17 cellular contexts compared by ENCODE assay signal in the genomic region with DNA sequence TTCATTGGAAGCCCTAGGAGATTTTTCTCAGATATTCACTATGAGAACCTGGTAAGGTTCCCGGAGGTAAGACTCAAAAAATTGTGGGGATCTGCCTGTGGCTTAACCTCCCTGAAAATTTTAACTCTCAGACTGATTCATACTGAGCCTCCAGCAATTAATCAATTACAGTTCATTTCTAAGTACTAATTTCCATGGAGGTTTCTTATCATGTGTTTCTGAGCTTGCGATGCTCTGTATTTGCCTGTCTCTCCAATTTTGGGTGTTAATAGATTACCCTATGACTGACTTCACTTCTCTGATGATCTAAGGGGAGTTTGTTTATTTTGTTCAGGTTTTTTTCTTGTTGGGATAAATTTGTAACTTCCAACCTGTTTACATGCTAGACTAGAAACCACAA.
DNase-seq lines count a peak whose midpoint lies in the region; ATAC-seq, FAIRE-seq and TF ChIP-seq lines count a peak whose summit lies in the region.
"Had no signal": no experiment of that assay in that cellular context is flagged by ENCODE, and none has a peak within 500 bp of the region (broad histone marks: within the 10 kb centered on the region; RNA-seq: fewer than 3 reads in every experiment).

No MANE protein-coding gene starts in this region.

- H3K56ac ChIP-seq in mesendoderm (ENCODE audit: low read length) = no peak overlapping the region

- ATAC-seq in HG02981 (IDR thresholded peaks at IDR 0.05; ENCODE audit: unreplicated experiment) (peak; percentile 62), GM19452 (IDR thresholded peaks at IDR 0.05; ENCODE audit: unreplicated experiment) (no peak), mucosa of descending colon (no peak)
- ATAC-seq: K562 had no signal

- no peak overlapping the region for H4K8ac ChIP-seq in mesendoderm (ENCODE audit: low read depth, low read length)

- H3K9me3 ChIP-seq in OCI-LY3 (ENCODE audit: insufficient read depth, low read length) (peaks cover 4% of the 10 kb centered on the region), mucosa of descending colon (no peaks in the 10 kb centered on the region), thyroid gland (no peaks in the 10 kb centered on the region)
- H3K9me3 ChIP-seq: BLaER1 had no signal

- H3K18ac ChIP-seq in mesendoderm (ENCODE audit: low read length) = no peak overlapping the region

- no peak overlapping the region for H2AK5ac ChIP-seq in mesendoderm (ENCODE audit: low read length)

- H3K36me3 ChIP-seq in OCI-LY3 (replicated peaks; ENCODE audit: low read depth, low read length) = peaks cover 4% of the 10 kb centered on the region
- H3K36me3 ChIP-seq in mesendoderm (ENCODE audit: control insufficient read depth, insufficient read depth, low read length) = no peaks in the 10 kb centered on the region
- H3K36me3 ChIP-seq in mucosa of descending colon (ENCODE audit: low read depth) = no peaks in the 10 kb centered on the region
- H3K36me3 ChIP-seq in thyroid gland = no peaks in the 10 kb centered on the region
- H3K36me3 ChIP-seq: BLaER1 had no signal

- H3K4me1 ChIP-seq in OCI-LY3 (ENCODE audit: low read length) = peaks cover 35% of the 10 kb centered on the region
- H3K4me1 ChIP-seq in mesendoderm (ENCODE audit: control insufficient read depth, low read depth, low read length) = no peaks in the 10 kb centered on the region
- H3K4me1 ChIP-seq in mucosa of descending colon (ENCODE audit: low read depth) = no peaks in the 10 kb centered on the region
- no peaks in the 10 kb centered on the region for H3K4me1 ChIP-seq in thyroid gland
- H3K4me1 ChIP-seq: BLaER1 had no signal

- H3K79me2 ChIP-seq in OCI-LY3 (ENCODE audit: low read length) = no peaks in the 10 kb centered on the region
- no peaks in the 10 kb centered on the region for H3K79me2 ChIP-seq in mesendoderm (ENCODE audit: control insufficient read depth, insufficient read depth, low read length)

- H3K4me2 ChIP-seq in OCI-LY3 (ENCODE audit: low read length) (peak overlapping the region; percentile 33; the same call in 1 of the 2 replicates), mesendoderm (ENCODE audit: low read length) (no peak overlapping the region)
- H3K4me2 ChIP-seq: BLaER1 had no signal

- H3K27me3 ChIP-seq in OCI-LY3 (ENCODE audit: low read depth, low read length) (no peaks in the 10 kb centered on the region), mesendoderm (ENCODE audit: insufficient read depth, low read length, poor library complexity) (no peaks in the 10 kb centered on the region), thyroid gland (no peaks in the 10 kb centered on the region)
- H3K27me3 ChIP-seq: BLaER1 had no signal

- H2BK5ac ChIP-seq in mesendoderm (ENCODE audit: low read length) = no peak overlapping the region

- no peaks in the 10 kb centered on the region for H3K79me1 ChIP-seq in mesendoderm (ENCODE audit: low read length)

- no peak overlapping the region for H3K23ac ChIP-seq in mesendoderm (ENCODE audit: low read length)

- no peak for TF ChIP-seq POLR2A in thyroid gland (IDR thresholded peaks at IDR 0.05)

- H4K5ac ChIP-seq in mesendoderm (ENCODE audit: low read length) = no peak overlapping the region

- no peak for DNase-seq in GM19239 (ENCODE audit: insufficient read length, low spot score)
- DNase-seq in mesendoderm = no peak
- no peak for DNase-seq in mucosa of descending colon
- no peak for DNase-seq in thyroid gland
- DNase-seq: 8988T; AML-193; Caco-2; CD8-positive, alpha-beta memory T cell; DND-41; GDM1; H7 had no signal

- H3K4ac ChIP-seq in mesendoderm (ENCODE audit: low read depth, low read length) = no peak overlapping the region

- intact Hi-C loops in mucosa of descending colon (cut with DNase I, micrococcal nuclease) = no loop called here
- intact Hi-C loops in thyroid gland (cut with DNase I) = no loop called here

- no peak overlapping the region for H3K4me3 ChIP-seq in OCI-LY3 (ENCODE audit: low read length)
- no peak overlapping the region for H3K4me3 ChIP-seq in mesendoderm (ENCODE audit: low read length)
- no peak overlapping the region for H3K4me3 ChIP-seq in mucosa of descending colon
- no peak overlapping the region for H3K4me3 ChIP-seq in thyroid gland (replicated peaks in 1 of 3)
- H3K4me3 ChIP-seq: BLaER1, K562 had no signal

- H3K27ac ChIP-seq in OCI-LY3 (ENCODE audit: low read length) (no peak overlapping the region), mesendoderm (ENCODE audit: low read depth, low read length) (no peak overlapping the region), thyroid gland (no peak overlapping the region)
- H3K27ac ChIP-seq: BLaER1 had no signal

- peak; percentile 57 for FAIRE-seq in GM19239 (lab: Jason Lieb, UNC)
- FAIRE-seq: HTR-8/SVneo, K562 had no signal

- no peak overlapping the region for H2AFZ ChIP-seq in OCI-LY3 (ENCODE audit: low read depth, low read length)

- H2BK120ac ChIP-seq in mesendoderm (ENCODE audit: low read depth, low read length) = no peak overlapping the region

- WGBS in mesendoderm (ENCODE audit: extremely low coverage, insufficient coverage, low lambda C conversion rate) = no CpG with 5 or more reads among the region's 2 CpGs
- WGBS in thyroid gland, 2 donors = 79 to 87% methylated on average over 2 of the region's 2 CpGs

- H2BK15ac ChIP-seq in mesendoderm (replicated peaks; ENCODE audit: low read depth) = peak overlapping the region; percentile 36

- TF ChIP-seq CTCF in OCI-LY3 (IDR thresholded peaks at IDR 0.05; ENCODE audit: low read depth, low read length) = no peak
- no peak for TF ChIP-seq CTCF in mucosa of descending colon (IDR thresholded peaks at IDR 0.05)
- TF ChIP-seq CTCF in thyroid gland (IDR thresholded peaks at IDR 0.05) = no peak

- H3K9ac ChIP-seq in OCI-LY3 (ENCODE audit: low read length) (no peak overlapping the region), mesendoderm (ENCODE audit: low read length) (no peak overlapping the region)
- H3K9ac ChIP-seq: BLaER1 had no signal

- H4K20me1 ChIP-seq in OCI-LY3 (ENCODE audit: insufficient read depth, low read length) = no peaks in the 10 kb centered on the region
- H4K20me1 ChIP-seq: BLaER1 had no signal
